Comparison of ENCODE assay signal across 21 cellular contexts in genomic region chr2:42706836-42707235, GRCh38. TPM values are rescaled to one million over a fixed set of nuclear protein-coding genes. Genes with fewer than 3 reads are reported as not detected.
DNase-seq lines count a peak whose midpoint lies in the region; TF ChIP-seq lines count a peak whose summit lies in the region.
"Had no signal": no experiment of that assay in that cellular context is flagged by ENCODE, and none has a peak within 500 bp of the region (broad histone marks: within the 10 kb centered on the region; RNA-seq: fewer than 3 reads in every experiment).

No MANE protein-coding gene starts in this region.

- H3K36me3 ChIP-seq in H7 (replicated peaks; ENCODE audit: control insufficient read depth, insufficient read depth, low read length) (peaks cover 12% of the 10 kb centered on the region), neural progenitor cell (peaks cover 23% of the 10 kb centered on the region), stomach (peaks cover 4 to 65% (median 54%) of the 10 kb centered on the region in 4 donors)

- H3K27me3 Mint-ChIP-seq in neural progenitor cell (ENCODE audit: insufficient read depth, low read depth), result no peaks in the 10 kb centered on the region

- H3K9me3 ChIP-seq in neural progenitor cell (ENCODE audit: low read depth), result no peaks in the 10 kb centered on the region
- H3K9me3 ChIP-seq in stomach, result no peaks in the 10 kb centered on the region
- H3K9me3 ChIP-seq: A549 had no signal

- H3F3A ChIP-seq in neural progenitor cell (ENCODE audit: low read depth), result peaks cover 26% of the 10 kb centered on the region

- no peak overlapping the region for H3K4me3 ChIP-seq in H7 (ENCODE audit: insufficient read depth, low read depth, low read length)
- H3K4me3 ChIP-seq in neural progenitor cell, result no peak overlapping the region
- H3K4me3 ChIP-seq in stomach, result no peak overlapping the region
- H3K4me3 ChIP-seq: A549 had no signal

- H2AFZ ChIP-seq in neural progenitor cell (replicated peaks), result no peak overlapping the region

- no peak for TF ChIP-seq EP300 in stomach (IDR thresholded peaks at IDR 0.05)

- H3K4me1 Mint-ChIP-seq in neural progenitor cell, result no peaks in the 10 kb centered on the region

- no peak overlapping the region for H3K4me3 Mint-ChIP-seq in neural progenitor cell
- H3K4me3 Mint-ChIP-seq: HFFc6 had no signal

- H3K79me2 ChIP-seq in neural progenitor cell (ENCODE audit: low read depth), result peaks cover 3% of the 10 kb centered on the region

- H3K9ac ChIP-seq in neural progenitor cell, result no peak overlapping the region

- H3K27ac Mint-ChIP-seq in neural progenitor cell, result no peak overlapping the region
- H3K27ac Mint-ChIP-seq: HFFc6 had no signal

- no peaks in the 10 kb centered on the region for H3K27me3 ChIP-seq in H7 (ENCODE audit: control insufficient read depth, insufficient read depth, low read length)
- H3K27me3 ChIP-seq in neural progenitor cell, result no peaks in the 10 kb centered on the region
- H3K27me3 ChIP-seq in stomach, result no peaks in the 10 kb centered on the region

- H3K4me1 ChIP-seq in neural progenitor cell (peaks cover 9% of the 10 kb centered on the region), stomach (no peaks in the 10 kb centered on the region)
- H3K4me1 ChIP-seq: A549 had no signal

- no peak for TF ChIP-seq POLR2A in stomach (IDR thresholded peaks at IDR 0.05)

- H3K27ac ChIP-seq in neural progenitor cell, result peak overlapping the region; percentile 32
- H3K27ac ChIP-seq in stomach, result no peak overlapping the region
- H3K27ac ChIP-seq: A549 had no signal

- TF ChIP-seq CTCF in neural progenitor cell (IDR thresholded peaks at IDR 0.05) (no peak), stomach (IDR thresholded peaks at IDR 0.05) (no peak)

- H3K9me3 Mint-ChIP-seq in neural progenitor cell, result no peaks in the 10 kb centered on the region
- H3K9me3 Mint-ChIP-seq: HFFc6 had no signal

- peaks cover 19% of the 10 kb centered on the region for H3K36me3 Mint-ChIP-seq in neural progenitor cell

- H3K4me2 ChIP-seq in neural progenitor cell, result no peak overlapping the region
- H3K4me2 ChIP-seq: A549 had no signal

- WGBS in stomach, 5 donors, result 71 to 81% (median 75%) methylated on average over 3 of the region's 3 CpGs

- intact Hi-C loops in stomach (cut with DNase I; ENCODE audit: low total_unique reads), result no loop called here

- H4K20me1 ChIP-seq in neural progenitor cell (ENCODE audit: low read depth), result no peaks in the 10 kb centered on the region

- DNase-seq in H7 (peak; percentile 26), astrocyte of the hippocampus (ENCODE audit: low read depth, low spot score) (peak; percentile 13), iPS-NIHi11 (ENCODE audit: low spot score) (peak; percentile 20), neural progenitor cell (ENCODE audit: low spot score) (peak; percentile 35), stomach (no peak), GDM1 (lab: John Stamatoyannopoulos, UW) (no peak), kidney tubule cell (ENCODE audit: low spot score) (no peak)
- DNase-seq: C1 segment of cervical spinal cord, DND-41, GF-D8, GOT3, HFFc6, Karpas-422, MM.1S, NCI-H1105 treated with DMSO at 0.1 percent for 48 hours, NCI-H187, NCI-H446, NCI-H69 had no signal

RNA-seq across cellular contexts. Expression of gene OXER1, which starts 57.1 kb away (rescaled TPM):
- 0.69 and 2.4 TPM in 2 replicates for total RNA-seq in H7 (2014; rRNA removed; shearing (Covaris generic))
- 0.62 and 0.88 TPM in 2 replicates for total RNA-seq in neural progenitor cell (ENCODE audit: low replicate concordance)
- 1 to 10 TPM in 3 of 5 donors, not detected in 2; 1.2 to 7.8 (median 1.3) TPM for total RNA-seq in stomach
- 1 to 10 TPM in 2 of 3 donors, under 1 TPM in 1; 0.46 to 2.0 (median 1.8) TPM for polyA plus RNA-seq in stomach
- total RNA-seq: HFFc6, OCI-LY7, RPMI7951 had no signal
- polyA plus RNA-seq: A549 had no signal

Comparison
In these comparisons a context has a peak if more than half of its experiments do, and no peak if none do; other contexts are left out.
1. DNase-seq: peak in H7 (single experiment), astrocyte of the hippocampus (single experiment), iPS-NIHi11 (single experiment) and neural progenitor cell (single experiment); none in stomach (single experiment), GDM1 (single experiment) and kidney tubule cell (single experiment).